Comparison of ENCODE assay signal across 15 cellular contexts in the genomic region with DNA sequence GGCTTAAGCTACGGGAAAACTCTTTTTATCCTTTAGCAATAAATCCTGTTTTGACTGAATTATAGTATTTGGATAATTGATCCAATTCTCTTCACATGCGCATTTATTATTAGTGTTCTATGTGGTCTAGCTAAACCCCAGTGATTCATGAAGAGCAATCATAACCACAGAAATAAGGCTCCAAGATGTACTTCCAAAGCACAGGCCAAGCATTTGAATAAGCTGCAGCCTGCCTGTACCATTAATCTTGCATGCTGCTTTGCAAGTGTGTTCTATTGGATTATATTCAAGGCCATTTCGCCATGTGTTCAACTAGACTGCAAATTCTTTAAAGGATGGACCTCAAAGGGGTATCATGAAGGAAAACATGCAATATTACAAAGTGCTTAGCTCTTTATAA.
DNase-seq lines count a peak whose midpoint lies in the region; ATAC-seq and TF ChIP-seq lines count a peak whose summit lies in the region.
"Had no signal": no experiment of that assay in that cellular context is flagged by ENCODE, and none has a peak within 500 bp of the region (broad histone marks: within the 10 kb centered on the region; RNA-seq: fewer than 3 reads in every experiment).

No MANE protein-coding gene starts in this region.

- H3K27me3 ChIP-seq in neural progenitor cell: no peaks in the 10 kb centered on the region
- H3K27me3 ChIP-seq: BLaER1 had no signal

- peak overlapping the region; percentile 3 for H2AFZ ChIP-seq in neural progenitor cell (replicated peaks)
- H2AFZ ChIP-seq: GM23338 had no signal

- TF ChIP-seq CTCF in AG10803 (conservative IDR thresholded peaks at IDR 0.05; ENCODE audit: low read length): no peak
- TF ChIP-seq CTCF in astrocyte of the spinal cord (IDR thresholded peaks at IDR 0.05; ENCODE audit: low read depth, low read length): no peak
- TF ChIP-seq CTCF in neural progenitor cell (IDR thresholded peaks at IDR 0.05): no peak

- peak; percentile 75 for DNase-seq in AG10803 (ENCODE audit: low read depth)
- peak; percentile 50 to 69 for DNase-seq in NCI-H526 (lab: John Stamatoyannopoulos, UW)
- peak; percentile 30 for DNase-seq in astrocyte of the spinal cord (ENCODE audit: low read depth, low spot score)
- no peak for DNase-seq in neural progenitor cell (ENCODE audit: low spot score)
- DNase-seq in effector CD4-positive, alpha-beta T cell: no peak
- no peak for DNase-seq in stimulated activated CD4-positive, alpha-beta T cell treated with anti-CD3 and anti-CD28 coated beads, Interleukin-4, amount 100 ng/mL, for 24 hours
- DNase-seq in ecto neural progenitor cell (ENCODE audit: low spot score): no peak
- DNase-seq: Caco-2; CD8-positive, alpha-beta memory T cell; DND-41; GF-D8; H7 had no signal

- no peak overlapping the region for H3K27ac Mint-ChIP-seq in neural progenitor cell
- H3K27ac Mint-ChIP-seq: CD8-positive, alpha-beta memory T cell; GM23338 had no signal

- no peaks in the 10 kb centered on the region for H3F3A ChIP-seq in neural progenitor cell (ENCODE audit: low read depth)

- H3K4me1 Mint-ChIP-seq in neural progenitor cell: peaks cover 8% of the 10 kb centered on the region
- H3K4me1 Mint-ChIP-seq: CD8-positive, alpha-beta memory T cell had no signal

- no peak overlapping the region for H3K4me3 Mint-ChIP-seq in neural progenitor cell
- H3K4me3 Mint-ChIP-seq: CD8-positive, alpha-beta memory T cell; GM23338 had no signal

- H3K9me3 Mint-ChIP-seq in neural progenitor cell: no peaks in the 10 kb centered on the region
- H3K9me3 Mint-ChIP-seq: GM23338 had no signal

- no peaks in the 10 kb centered on the region for H3K36me3 ChIP-seq in neural progenitor cell
- H3K36me3 ChIP-seq: BLaER1 had no signal

- H3K79me2 ChIP-seq in neural progenitor cell (ENCODE audit: low read depth): no peaks in the 10 kb centered on the region

- H3K27me3 Mint-ChIP-seq in neural progenitor cell (ENCODE audit: insufficient read depth, low read depth): peaks cover 2% of the 10 kb centered on the region
- H3K27me3 Mint-ChIP-seq: CD8-positive, alpha-beta memory T cell had no signal

- H3K4me1 ChIP-seq in neural progenitor cell: no peaks in the 10 kb centered on the region
- H3K4me1 ChIP-seq: Caco-2 had no signal

- no peak overlapping the region for H3K4me2 ChIP-seq in neural progenitor cell
- H3K4me2 ChIP-seq: BLaER1, GM23338 had no signal

- H4K20me1 ChIP-seq in neural progenitor cell (ENCODE audit: low read depth): no peaks in the 10 kb centered on the region
- H4K20me1 ChIP-seq: BLaER1 had no signal

- no peak overlapping the region for H3K4me3 ChIP-seq in AG10803 (ENCODE audit: low read length)
- H3K4me3 ChIP-seq in astrocyte of the spinal cord (ENCODE audit: low read depth, low read length): no peak overlapping the region
- no peak overlapping the region for H3K4me3 ChIP-seq in neural progenitor cell
- H3K4me3 ChIP-seq: BLaER1, GM23338 had no signal

- no peak for ATAC-seq in GM18498 (IDR thresholded peaks at IDR 0.05; ENCODE audit: unreplicated experiment)
- ATAC-seq: GM23338 had no signal

- no peak overlapping the region for H3K27ac ChIP-seq in neural progenitor cell
- H3K27ac ChIP-seq: BLaER1 had no signal

- H3K36me3 Mint-ChIP-seq in neural progenitor cell: no peaks in the 10 kb centered on the region
- H3K36me3 Mint-ChIP-seq: CD8-positive, alpha-beta memory T cell had no signal

- H3K9ac ChIP-seq in neural progenitor cell: no peak overlapping the region
- H3K9ac ChIP-seq: BLaER1 had no signal

- H3K9me3 ChIP-seq in neural progenitor cell (ENCODE audit: low read depth): no peaks in the 10 kb centered on the region
- H3K9me3 ChIP-seq: BLaER1, Caco-2 had no signal

- in situ Hi-C loops in astrocyte of the spinal cord (cut with HindIII; ENCODE audit: low sequenced_read_pairs): no loop called here

Comparison
In these comparisons a context has a peak if more than half of its experiments do, and no peak if none do; other contexts are left out.
1. DNase-seq: peak in AG10803 (single experiment), NCI-H526 (2 of 2) and astrocyte of the spinal cord (single experiment); none in neural progenitor cell (single experiment), effector CD4-positive, alpha-beta T cell (single experiment), stimulated activated CD4-positive, alpha-beta T cell treated with anti-CD3 and anti-CD28 coated beads, Interleukin-4, amount 100 ng/mL, for 24 hours (single experiment) and ecto neural progenitor cell (single experiment).